8 cellular contexts compared by ENCODE assay signal in genomic region chr3:136861890-136862610, GRCh38. TPM values are rescaled to one million over a fixed set of nuclear protein-coding genes. Genes with fewer than 3 reads are reported as not detected.
DNase-seq lines count a peak whose midpoint lies in the region; ATAC-seq and TF ChIP-seq lines count a peak whose summit lies in the region.

Gene NCK1, plus strand, starts transcription at chr3:136862208. Its CDS starts 65,794 bp downstream, at chr3:136928002.

- H3K9me3 ChIP-seq in heart right ventricle: no peaks in the 10 kb centered on the region
- H3K9me3 ChIP-seq in upper lobe of right lung: no peaks in the 10 kb centered on the region

- WGBS in heart right ventricle, 2 donors: 0 to 1% methylated on average over 60 to 67 of the region's 67 CpGs

- in situ Hi-C loops in GM13976 (cut with MboI; ENCODE audit: low sequenced_read_pairs, unreplicated experiment): no loop called here

- TF ChIP-seq CTCF in GM13976 (IDR thresholded peaks at IDR 0.05; ENCODE audit: borderline replicate concordance, control extremely low read depth, extremely low read depth, insufficient read depth, missing control alignments) (peak; percentile 13), heart right ventricle (IDR thresholded peaks at IDR 0.05) (peak in 4 of 9 donors; percentile 21 to 42 (median 31)), upper lobe of right lung (IDR thresholded peaks at IDR 0.05) (peak; percentile 25)

- H3K27ac ChIP-seq in heart right ventricle: peak within 1 kb of the TSS; percentile 81 to 97 (median 94)
- peak within 1 kb of the TSS; percentile 96 for H3K27ac ChIP-seq in upper lobe of right lung

- peak within 1 kb of the TSS; percentile 58 to 98 (median 93) for H3K4me3 ChIP-seq in heart right ventricle
- H3K4me3 ChIP-seq in upper lobe of right lung: peak within 1 kb of the TSS; percentile 98

- DNase-seq in GM13976 (ENCODE audit: low spot score): peak; percentile 96
- peak; percentile 99 for DNase-seq in NCI-H146 treated with DMSO at 0.1 percent for 48 hours (lab: John Stamatoyannopoulos, UW; ENCODE audit: unreplicated experiment)
- peak; percentile 98 for DNase-seq in amniotic epithelial cell (ENCODE audit: low read depth)
- peak; percentile 98 to 99 for DNase-seq in heart right ventricle
- peak; percentile 99 for DNase-seq in posterior vena cava (ENCODE audit: low spot score)
- peak; percentile 100 for DNase-seq in upper lobe of right lung

- H3K36me3 ChIP-seq in heart right ventricle: no peaks in the 10 kb centered on the region
- H3K36me3 ChIP-seq in upper lobe of right lung: no peaks in the 10 kb centered on the region

- H3K4me1 ChIP-seq in heart right ventricle (peaks cover 0 to 60% (median 35%) of the 10 kb centered on the region in 9 donors), upper lobe of right lung (peaks cover 35% of the 10 kb centered on the region)

- peak; percentile 96 for ATAC-seq in HG02870 (IDR thresholded peaks at IDR 0.05; ENCODE audit: unreplicated experiment)
- ATAC-seq in heart right ventricle: peak; percentile 98 to 100 (median 99)
- peak; percentile 99 for ATAC-seq in upper lobe of right lung

- no peaks in the 10 kb centered on the region for H3K27me3 ChIP-seq in heart right ventricle
- H3K27me3 ChIP-seq in upper lobe of right lung: no peaks in the 10 kb centered on the region

- intact Hi-C loops in T-helper 1 cell treated with Interleukin-12 subunit alpha and Interleukin-12 subunit beta and Interleukin-4 antibody, amounts not matched to agents 30 ng/mL and 1 ng/mL, for 36 hours (cut with micrococcal nuclease): loop anchor here (1.0 to 5.0 kb wide), 13 partner anchors 23 to 1325 kb away; partner anchors contain the start of genes ARMC8, DBR1, MSL2 and PCCB
- intact Hi-C loops in heart right ventricle (cut with DNase I) (loop anchor here in 7 of 10 donors (1.0 to 10.0 kb wide), 10 partner anchors 43 to 153 kb away; partner anchors contain the start of genes SLC35G2 (in 4 of the 7) and STAG1 (in 4 of the 7)), posterior vena cava (cut with DNase I) (loop anchor here in 1 of 2 donors (5.0 kb wide), 1 partner anchor 895 kb away; the partner anchor contains the start of gene PPP2R3A), upper lobe of right lung (cut with DNase I) (no loop called here)

RNA-seq across cellular contexts. Expression of gene NCK1, which starts in this region (rescaled TPM):
- total RNA-seq in T-helper 1 cell treated with Interleukin-12 subunit alpha and Interleukin-12 subunit beta and Interleukin-4 antibody, amounts not matched to agents 30 ng/mL and 1 ng/mL, for 36 hours: 46.2 and 56.3 TPM in 2 replicates
- total RNA-seq in heart right ventricle: 10 to 100 TPM; 17.0 to 31.8 (median 23.0) TPM
- polyA plus RNA-seq in heart right ventricle: 10 to 100 TPM in 1 of 2 donors, 1 to 10 TPM in 1; 7.6 to 13.6 TPM
- total RNA-seq in posterior vena cava: 10 to 100 TPM; 27.2 to 32.4 TPM
- 54.0 TPM for total RNA-seq in upper lobe of right lung

Comparison
In these comparisons a context has a peak if more than half of its experiments do, and no peak if none do; other contexts are left out.
1. Peak in every context shown above with its lines: DNase-seq, ATAC-seq, H3K4me3 ChIP-seq and H3K27ac ChIP-seq.